Comparison of ENCODE assay signal across 8 cellular contexts in genomic region chr11:47641585-47642098, GRCh38. TPM values are rescaled to one million over a fixed set of nuclear protein-coding genes. Genes with fewer than 3 reads are reported as not detected.
DNase-seq lines count a peak whose midpoint lies in the region; ATAC-seq and TF ChIP-seq lines count a peak whose summit lies in the region.

No MANE protein-coding gene starts in this region.

- H3K9me3 Mint-ChIP-seq in T-helper 1 cell treated with Interleukin-12 subunit alpha and Interleukin-12 subunit beta and Interleukin-4 antibody, amounts not matched to agents 30 μg/mL and 1 μg/mL, for 36 hours = no peaks in the 10 kb centered on the region
- H3K9me3 Mint-ChIP-seq in WTC11 = no peaks in the 10 kb centered on the region

- H3K4me1 ChIP-seq in rectal smooth muscle tissue (ENCODE audit: control insufficient read depth, insufficient read depth, low read length) = peaks cover 9% of the 10 kb centered on the region

- POLR2A ChIA-PET in WTC11 (lab: Charles Lee) = interaction anchor here (1.1 kb wide), 1 partner anchor 73 kb away, joined by 7 read pairs; the partner anchor contains the start of gene AGBL2

- no peak for ATAC-seq in WTC11
- ATAC-seq in GM18870 (IDR thresholded peaks at IDR 0.05; ENCODE audit: unreplicated experiment) = no peak
- no peak for ATAC-seq in HG03025 (IDR thresholded peaks at IDR 0.05; ENCODE audit: low FRiP score, unreplicated experiment)

- H3K27ac ChIP-seq in rectal smooth muscle tissue (ENCODE audit: low read depth, low read length) = peak overlapping the region; percentile 85

- peaks cover 16% of the 10 kb centered on the region for H3K4me1 Mint-ChIP-seq in T-helper 1 cell treated with Interleukin-12 subunit alpha and Interleukin-12 subunit beta and Interleukin-4 antibody, amounts not matched to agents 30 μg/mL and 1 μg/mL, for 36 hours (ENCODE audit: low read depth)
- H3K4me1 Mint-ChIP-seq in WTC11 = peaks cover 11% of the 10 kb centered on the region

- DNase-seq in T-helper 1 cell (no peak), WTC11 (ENCODE audit: low spot score) (no peak), globus pallidus (ENCODE audit: low spot score) (peak; percentile 80)
- no peak for DNase-seq in stimulated activated CD4-positive, alpha-beta T cell treated with anti-CD3 and anti-CD28 coated beads, Interleukin-2, amount 100 ng/mL, for 48 hours

- H3K9ac ChIP-seq in rectal smooth muscle tissue (ENCODE audit: low read length) = peak overlapping the region; percentile 90

- peak overlapping the region; percentile 92 for H3K27ac Mint-ChIP-seq in T-helper 1 cell treated with Interleukin-12 subunit alpha and Interleukin-12 subunit beta and Interleukin-4 antibody, amounts not matched to agents 30 μg/mL and 1 μg/mL, for 36 hours
- H3K27ac Mint-ChIP-seq in WTC11 = peak overlapping the region; percentile 91

- no peaks in the 10 kb centered on the region for H3K36me3 ChIP-seq in rectal smooth muscle tissue (ENCODE audit: control insufficient read depth, insufficient read depth, low read length)

- H3K36me3 Mint-ChIP-seq in T-helper 1 cell treated with Interleukin-12 subunit alpha and Interleukin-12 subunit beta and Interleukin-4 antibody, amounts not matched to agents 30 μg/mL and 1 μg/mL, for 36 hours (ENCODE audit: low read depth) = peaks cover 18% of the 10 kb centered on the region
- H3K36me3 Mint-ChIP-seq in WTC11 = peaks cover 21% of the 10 kb centered on the region

- TF ChIP-seq CTCF in WTC11 (IDR thresholded peaks at IDR 0.05) = no peak

- no peaks in the 10 kb centered on the region for H3K27me3 Mint-ChIP-seq in T-helper 1 cell treated with Interleukin-12 subunit alpha and Interleukin-12 subunit beta and Interleukin-4 antibody, amounts not matched to agents 30 μg/mL and 1 μg/mL, for 36 hours (ENCODE audit: low read depth)
- H3K27me3 Mint-ChIP-seq in WTC11 (ENCODE audit: low read depth) = no peaks in the 10 kb centered on the region; the same call in 1 of the 2 replicates

- H3K4me3 ChIP-seq in rectal smooth muscle tissue (ENCODE audit: low read length) = peak overlapping the region; percentile 92

- no peaks in the 10 kb centered on the region for H3K27me3 ChIP-seq in rectal smooth muscle tissue (ENCODE audit: control insufficient read depth, insufficient read depth, low read length)

- H3K4me3 Mint-ChIP-seq in T-helper 1 cell treated with Interleukin-12 subunit alpha and Interleukin-12 subunit beta and Interleukin-4 antibody, amounts not matched to agents 30 μg/mL and 1 μg/mL, for 36 hours = peak overlapping the region; percentile 94
- H3K4me3 Mint-ChIP-seq in WTC11 = peak overlapping the region; percentile 83

- CTCF ChIA-PET in WTC11 (lab: Charles Lee) = interaction anchor here (0.9 kb wide), 1 partner anchor 74 kb away, joined by 3 read pairs; the partner anchor contains the start of gene AGBL2

TF ChIP-seq in WTC11, 78 proteins besides CTCF, POLR2A, EP300 and RAD21:
- TF ChIP-seq TEAD4 (CRISPR knock-in tag; IDR thresholded peaks at IDR 0.05) = no peak
- no peak for TF ChIP-seq ZNF532 (CRISPR knock-in tag; IDR thresholded peaks at IDR 0.05; ENCODE audit: borderline replicate concordance)
- no peak for TF ChIP-seq ZNF317 (CRISPR knock-in tag; IDR thresholded peaks at IDR 0.05; ENCODE audit: borderline replicate concordance, low read depth)
- no peak for TF ChIP-seq MXD4 (CRISPR knock-in tag; IDR thresholded peaks at IDR 0.05; ENCODE audit: borderline replicate concordance)
- TF ChIP-seq NFYB (CRISPR knock-in tag; conservative IDR thresholded peaks at IDR 0.05; ENCODE audit: low read depth) = no peak
- TF ChIP-seq MYBL2 (CRISPR knock-in tag; IDR thresholded peaks at IDR 0.05) = no peak
- no peak for TF ChIP-seq ZBTB21 (CRISPR knock-in tag; IDR thresholded peaks at IDR 0.05; ENCODE audit: borderline replicate concordance)
- TF ChIP-seq ATF3 (CRISPR knock-in tag; conservative IDR thresholded peaks at IDR 0.05) = no peak
- TF ChIP-seq OVOL2 (CRISPR knock-in tag; IDR thresholded peaks at IDR 0.05; ENCODE audit: borderline replicate concordance) = no peak
- TF ChIP-seq ZNF219 (CRISPR knock-in tag; IDR thresholded peaks at IDR 0.05; ENCODE audit: borderline replicate concordance) = no peak
- TF ChIP-seq ETV6 (CRISPR knock-in tag; IDR thresholded peaks at IDR 0.05) = no peak
- no peak for TF ChIP-seq CBFB (CRISPR knock-in tag; IDR thresholded peaks at IDR 0.05; ENCODE audit: low read depth)
- no peak for TF ChIP-seq PRRX2 (CRISPR knock-in tag; IDR thresholded peaks at IDR 0.05)
- no peak for TF ChIP-seq GRHL2 (CRISPR knock-in tag; IDR thresholded peaks at IDR 0.05; ENCODE audit: insufficient replicate concordance, severe bottlenecking)

RNA-seq across cellular contexts. Expression of gene MTCH2, which starts 0.7 kb away (rescaled TPM):
- total RNA-seq in WTC11 (2021) = 141 to 160 TPM (median 141 TPM) in 3 replicates

RNA-seq across cellular contexts. Expression of gene C1QTNF4, which starts 47.4 kb away (rescaled TPM):
- total RNA-seq in WTC11 (2021) = 9.5 to 10.7 TPM (median 9.5 TPM) in 3 replicates

RNA-seq across cellular contexts. Expression of gene FAM180B, which starts 55.2 kb away (rescaled TPM):
- 0.16 to 0.28 TPM in 2 of 3 replicates, not detected in the other for total RNA-seq in WTC11 (2021)
